In the genomic region with DNA sequence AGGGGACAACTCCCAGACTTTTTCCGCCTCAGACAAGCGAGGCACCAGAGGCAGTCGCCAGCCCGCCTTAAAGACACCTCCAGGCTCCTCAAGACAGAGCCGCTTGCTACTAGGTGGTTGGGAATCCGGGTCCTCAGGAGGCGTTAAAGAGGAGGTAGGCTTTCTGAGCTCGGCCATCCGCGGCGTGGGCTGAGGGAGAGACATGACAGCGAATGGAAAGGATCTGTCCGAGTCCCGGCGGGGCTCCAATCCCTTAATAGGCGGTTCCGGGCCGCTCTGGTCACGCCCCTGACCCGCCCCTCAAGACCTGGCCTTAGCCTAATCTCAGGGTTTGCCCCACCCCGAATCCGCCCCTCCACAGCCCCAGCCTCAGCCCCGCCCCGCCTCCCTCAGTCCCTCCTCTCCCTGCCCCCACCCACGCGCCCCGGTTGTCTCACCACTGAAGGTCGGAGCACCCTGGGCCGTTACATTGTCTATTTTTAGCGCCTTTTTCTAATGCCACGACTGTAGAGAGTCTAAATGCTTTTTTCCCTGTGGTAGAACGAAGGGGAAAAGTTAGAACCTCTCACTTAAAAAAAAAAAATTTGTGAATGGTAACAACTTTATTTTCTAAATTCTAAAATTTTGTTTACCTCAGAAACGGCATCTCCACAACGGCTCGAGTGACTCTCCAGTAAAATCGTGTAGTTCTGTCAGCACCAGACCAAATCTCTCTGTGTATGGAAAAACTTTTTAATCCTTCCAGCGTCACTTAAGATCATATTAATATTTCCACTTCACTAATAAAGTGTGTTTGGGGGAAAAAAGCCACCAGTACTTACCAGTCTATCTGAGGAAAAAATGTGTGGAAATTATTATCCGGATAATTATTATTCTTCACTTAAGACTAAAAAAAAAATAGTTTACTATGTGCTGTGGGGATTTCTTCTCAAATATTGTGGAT, we compare ENCODE assay signal across 1 cellular context.
A peak's percentile ranks its signal among the peaks of the same experiment; 100 is the strongest.
TF ChIP-seq lines count a peak whose summit lies in the region.

A gene (minus strand): TSS at position 229 of the 943 bp plus-strand sequence. CDS start 25 bp downstream, at position 204.

TF ChIP-seq in HepG2, 621 proteins besides CTCF, POLR2A, EP300 and RAD21 (continued from another document):
- TF ChIP-seq, protein P1, sequence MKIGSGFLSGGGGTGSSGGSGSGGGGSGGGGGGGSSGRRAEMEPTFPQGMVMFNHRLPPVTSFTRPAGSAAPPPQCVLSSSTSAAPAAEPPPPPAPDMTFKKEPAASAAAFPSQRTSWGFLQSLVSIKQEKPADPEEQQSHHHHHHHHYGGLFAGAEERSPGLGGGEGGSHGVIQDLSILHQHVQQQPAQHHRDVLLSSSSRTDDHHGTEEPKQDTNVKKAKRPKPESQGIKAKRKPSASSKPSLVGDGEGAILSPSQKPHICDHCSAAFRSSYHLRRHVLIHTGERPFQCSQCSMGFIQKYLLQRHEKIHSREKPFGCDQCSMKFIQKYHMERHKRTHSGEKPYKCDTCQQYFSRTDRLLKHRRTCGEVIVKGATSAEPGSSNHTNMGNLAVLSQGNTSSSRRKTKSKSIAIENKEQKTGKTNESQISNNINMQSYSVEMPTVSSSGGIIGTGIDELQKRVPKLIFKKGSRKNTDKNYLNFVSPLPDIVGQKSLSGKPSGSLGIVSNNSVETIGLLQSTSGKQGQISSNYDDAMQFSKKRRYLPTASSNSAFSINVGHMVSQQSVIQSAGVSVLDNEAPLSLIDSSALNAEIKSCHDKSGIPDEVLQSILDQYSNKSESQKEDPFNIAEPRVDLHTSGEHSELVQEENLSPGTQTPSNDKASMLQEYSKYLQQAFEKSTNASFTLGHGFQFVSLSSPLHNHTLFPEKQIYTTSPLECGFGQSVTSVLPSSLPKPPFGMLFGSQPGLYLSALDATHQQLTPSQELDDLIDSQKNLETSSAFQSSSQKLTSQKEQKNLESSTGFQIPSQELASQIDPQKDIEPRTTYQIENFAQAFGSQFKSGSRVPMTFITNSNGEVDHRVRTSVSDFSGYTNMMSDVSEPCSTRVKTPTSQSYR (CRISPR knock-in tag; IDR thresholded peaks at IDR 0.05; ENCODE audit: borderline replicate concordance) = peak; percentile 45; the same call in 1 of the 2 replicates
- TF ChIP-seq ZBTB38 (CRISPR knock-in tag; IDR thresholded peaks at IDR 0.05) (no peak), HOXA3 (CRISPR knock-in tag; IDR thresholded peaks at IDR 0.05) (no peak), MIER3 (CRISPR knock-in tag; IDR thresholded peaks at IDR 0.05; ENCODE audit: borderline replicate concordance) (no peak), ZNF335 (CRISPR knock-in tag; IDR thresholded peaks at IDR 0.05) (peak; percentile 19; the same call in 1 of the 2 replicates), KLF11 (CRISPR knock-in tag; IDR thresholded peaks at IDR 0.05) (no peak), TOPORS (CRISPR knock-in tag; IDR thresholded peaks at IDR 0.05) (no peak), KMT2A (CRISPR knock-in tag; IDR thresholded peaks at IDR 0.05) (no peak), ARNTL (CRISPR knock-in tag; IDR thresholded peaks at IDR 0.05) (peak; percentile 30), ZNF331 (CRISPR knock-in tag; IDR thresholded peaks at IDR 0.05) (no peak), KLF13 (CRISPR knock-in tag; IDR thresholded peaks at IDR 0.05) (no peak), ZNF703 (CRISPR knock-in tag; IDR thresholded peaks at IDR 0.05; ENCODE audit: borderline replicate concordance) (no peak), ZNF230 (CRISPR knock-in tag; IDR thresholded peaks at IDR 0.05) (peak; percentile 51; the same call in 1 of the 2 replicates), ZFX (CRISPR knock-in tag; IDR thresholded peaks at IDR 0.05; ENCODE audit: low read depth) (peak; percentile 22; the same call in 1 of the 2 replicates), ZNF274 (CRISPR knock-in tag; IDR thresholded peaks at IDR 0.05) (0 out of 2 replicates have a peak, but pooled peaks have one; percentile 41)
- TF ChIP-seq, protein P2, sequence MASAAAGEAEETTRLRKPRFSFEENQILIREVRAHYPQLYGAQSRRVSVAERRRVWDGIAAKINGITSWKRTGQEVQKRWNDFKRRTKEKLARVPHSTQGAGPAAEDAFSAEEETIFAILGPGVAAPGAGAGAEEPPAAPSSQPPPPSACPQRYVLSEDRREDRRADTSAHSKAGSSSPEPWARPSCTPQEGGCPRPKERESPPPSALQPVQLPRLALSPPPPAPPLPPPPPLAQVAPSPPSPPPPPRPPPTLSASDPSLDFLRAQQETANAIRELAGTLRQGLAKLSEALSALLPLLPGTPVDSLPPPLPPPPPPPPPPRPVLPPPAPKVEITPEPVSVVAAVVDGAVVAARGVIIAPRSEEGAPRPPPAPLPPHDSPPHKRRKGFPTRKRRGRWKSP (CRISPR knock-in tag; IDR thresholded peaks at IDR 0.05) = peak; percentile 41; the same call in 1 of the 2 replicates
- TF ChIP-seq, protein P3, sequence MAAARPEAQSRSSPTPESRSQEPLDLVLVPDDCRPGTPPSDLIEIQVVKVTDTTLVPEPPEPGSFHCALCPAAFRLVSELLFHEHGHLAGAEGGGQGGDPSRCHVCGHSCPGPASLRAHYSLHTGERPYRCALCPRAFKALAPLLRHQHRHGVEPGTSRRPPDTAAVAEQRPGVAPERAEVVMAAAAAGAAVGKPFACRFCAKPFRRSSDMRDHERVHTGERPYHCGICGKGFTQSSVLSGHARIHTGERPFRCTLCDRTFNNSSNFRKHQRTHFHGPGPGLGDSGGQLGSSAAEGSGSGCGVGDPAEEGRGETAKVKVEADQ (CRISPR knock-in tag; IDR thresholded peaks at IDR 0.05; ENCODE audit: borderline replicate concordance) = peak; percentile 74; the same call in 1 of the 2 replicates
- TF ChIP-seq, protein P4, sequence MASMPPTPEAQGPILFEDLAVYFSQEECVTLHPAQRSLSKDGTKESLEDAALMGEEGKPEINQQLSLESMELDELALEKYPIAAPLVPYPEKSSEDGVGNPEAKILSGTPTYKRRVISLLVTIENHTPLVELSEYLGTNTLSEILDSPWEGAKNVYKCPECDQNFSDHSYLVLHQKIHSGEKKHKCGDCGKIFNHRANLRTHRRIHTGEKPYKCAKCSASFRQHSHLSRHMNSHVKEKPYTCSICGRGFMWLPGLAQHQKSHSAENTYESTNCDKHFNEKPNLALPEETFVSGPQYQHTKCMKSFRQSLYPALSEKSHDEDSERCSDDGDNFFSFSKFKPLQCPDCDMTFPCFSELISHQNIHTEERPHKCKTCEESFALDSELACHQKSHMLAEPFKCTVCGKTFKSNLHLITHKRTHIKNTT (CRISPR knock-in tag; IDR thresholded peaks at IDR 0.05) = no peak
- TF ChIP-seq, protein P5, sequence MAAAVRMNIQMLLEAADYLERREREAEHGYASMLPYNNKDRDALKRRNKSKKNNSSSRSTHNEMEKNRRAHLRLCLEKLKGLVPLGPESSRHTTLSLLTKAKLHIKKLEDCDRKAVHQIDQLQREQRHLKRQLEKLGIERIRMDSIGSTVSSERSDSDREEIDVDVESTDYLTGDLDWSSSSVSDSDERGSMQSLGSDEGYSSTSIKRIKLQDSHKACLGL (CRISPR knock-in tag; IDR thresholded peaks at IDR 0.05) = 0 out of 2 replicates have a peak, but pooled peaks have one; percentile 50
- TF ChIP-seq, protein P6, sequence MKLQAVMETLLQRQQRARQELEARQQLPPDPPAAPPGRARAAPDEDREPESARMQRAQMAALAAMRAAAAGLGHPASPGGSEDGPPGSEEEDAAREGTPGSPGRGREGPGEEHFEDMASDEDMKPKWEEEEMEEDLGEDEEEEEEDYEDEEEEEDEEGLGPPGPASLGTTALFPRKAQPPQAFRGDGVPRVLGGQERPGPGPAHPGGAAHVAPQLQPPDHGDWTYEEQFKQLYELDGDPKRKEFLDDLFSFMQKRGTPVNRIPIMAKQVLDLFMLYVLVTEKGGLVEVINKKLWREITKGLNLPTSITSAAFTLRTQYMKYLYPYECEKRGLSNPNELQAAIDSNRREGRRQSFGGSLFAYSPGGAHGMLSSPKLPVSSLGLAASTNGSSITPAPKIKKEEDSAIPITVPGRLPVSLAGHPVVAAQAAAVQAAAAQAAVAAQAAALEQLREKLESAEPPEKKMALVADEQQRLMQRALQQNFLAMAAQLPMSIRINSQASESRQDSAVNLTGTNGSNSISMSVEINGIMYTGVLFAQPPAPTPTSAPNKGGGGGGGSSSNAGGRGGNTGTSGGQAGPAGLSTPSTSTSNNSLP (IDR thresholded peaks at IDR 0.05; ENCODE audit: low read depth, low read length) = no peak
